Comparison of ENCODE assay signal across 14 cellular contexts in genomic region chr17:30421592-30421991, GRCh38. TPM values are rescaled to one million over a fixed set of nuclear protein-coding genes. Genes with fewer than 3 reads are reported as not detected.
A peak's percentile ranks its signal among the peaks of the same experiment; 100 is the strongest.
DNase-seq lines count a peak whose midpoint lies in the region; ATAC-seq, FAIRE-seq and TF ChIP-seq lines count a peak whose summit lies in the region.
"Had no signal": no experiment of that assay in that cellular context is flagged by ENCODE, and none has a peak within 500 bp of the region (broad histone marks: within the 10 kb centered on the region; RNA-seq: fewer than 3 reads in every experiment).

No MANE protein-coding gene starts in this region.

- H3K27me3 ChIP-seq in Caco-2 (replicated peaks; ENCODE audit: control insufficient read depth, insufficient read depth, low read length), result no peaks in the 10 kb centered on the region
- H3K27me3 ChIP-seq in neutrophil, result no peaks in the 10 kb centered on the region
- H3K27me3 ChIP-seq in lower lobe of right lung (ENCODE audit: low read depth), result no peaks in the 10 kb centered on the region
- H3K27me3 ChIP-seq: BLaER1 had no signal

- no TSS peak for BruUV-seq in Caco-2 (replicated peaks; lab: Mats Ljungman, UMichigan)

- H3K27me3 Mint-ChIP-seq in Caco-2 (ENCODE audit: insufficient read depth, unreplicated experiment), result no peaks in the 10 kb centered on the region

- H3K36me3 Mint-ChIP-seq in Caco-2 (ENCODE audit: insufficient read depth, unreplicated experiment), result peaks cover 41% of the 10 kb centered on the region

- ATAC-seq in SK-N-SH treated with all-trans-retinoic acid at 6 μM for 48 hours, result peak; percentile 67
- no peak for ATAC-seq in lower lobe of right lung
- ATAC-seq: HCT116 had no signal

- no peak overlapping the region for H3K4me3 Mint-ChIP-seq in Caco-2 (ENCODE audit: unreplicated experiment)

- FAIRE-seq in endometrium (lab: Jason Lieb, UNC), result peak; percentile 81
- FAIRE-seq: H54 had no signal

- intact Hi-C loops in Caco-2 (cut with micrococcal nuclease; ENCODE audit: unreplicated experiment), result no loop called here
- intact Hi-C loops in lower lobe of right lung (cut with DNase I), result no loop called here

- H3K36me3 ChIP-seq in Caco-2 (ENCODE audit: control insufficient read depth, insufficient read depth, low read length), result peaks cover 2% of the 10 kb centered on the region; the same call in 1 of the 2 replicates
- H3K36me3 ChIP-seq in neutrophil, result peaks cover 56% of the 10 kb centered on the region
- H3K36me3 ChIP-seq in lower lobe of right lung, result peaks cover 42% of the 10 kb centered on the region

- H3K9me3 Mint-ChIP-seq in Caco-2 (ENCODE audit: unreplicated experiment), result no peaks in the 10 kb centered on the region

- POLR2A ChIA-PET in Caco-2 (lab: Charles Lee), result interaction anchor here (0.6 to 1.2 kb wide), 2 partner anchors 77 to 1784 kb away, joined by 3 to 13 read pairs; no protein-coding TSS in a partner anchor

- DNase-seq in Caco-2 (no peak), 8988T (no peak), lower lobe of right lung (no peak), NCI-H748 (lab: John Stamatoyannopoulos, UW; ENCODE audit: unreplicated experiment) (no peak)
- DNase-seq: DND-41, GM23248, IMR-90, KBM-7 had no signal

- H3K27ac ChIP-seq in neutrophil (peak overlapping the region; percentile 66), lower lobe of right lung (no peak overlapping the region)
- H3K27ac ChIP-seq: BLaER1, GM23248 had no signal

- H3K27ac Mint-ChIP-seq in Caco-2 (ENCODE audit: unreplicated experiment), result peak overlapping the region; percentile 5

- CTCF ChIA-PET in Caco-2 (lab: Charles Lee), result interaction anchor here (0.6 kb wide), 1 partner anchor 55 kb away, joined by 3 read pairs; the partner anchor contains the start of gene GOSR1

- H3K9me3 ChIP-seq in Caco-2 (no peaks in the 10 kb centered on the region), neutrophil (no peaks in the 10 kb centered on the region), lower lobe of right lung (no peaks in the 10 kb centered on the region)
- H3K9me3 ChIP-seq: BLaER1 had no signal

- no peak for TF ChIP-seq CTCF in Caco-2 (IDR thresholded peaks at IDR 0.05; ENCODE audit: insufficient read depth in 1 of 2, low read depth in 1 of 2, low read length in 1 of 2, severe bottlenecking in 1 of 2, unreplicated experiment in 1 of 2)
- TF ChIP-seq CTCF in neutrophil (IDR thresholded peaks at IDR 0.05), result no peak
- no peak for TF ChIP-seq CTCF in lower lobe of right lung (IDR thresholded peaks at IDR 0.05)

- H3K4me3 ChIP-seq in Caco-2 (ENCODE audit: low read depth, low read length) (no peak overlapping the region), neutrophil (ENCODE audit: low read depth in 1 of 2, low read length in 1 of 2) (no peak overlapping the region), lower lobe of right lung (no peak overlapping the region)
- H3K4me3 ChIP-seq: BLaER1, GM23248 had no signal

- H3K4me1 Mint-ChIP-seq in Caco-2 (ENCODE audit: low read depth, unreplicated experiment), result peaks cover 19% of the 10 kb centered on the region

- H3K4me1 ChIP-seq in Caco-2, result peaks cover 19% of the 10 kb centered on the region
- peaks cover 31 to 35% of the 10 kb centered on the region in 2 experiments for H3K4me1 ChIP-seq in neutrophil (ENCODE audit: control insufficient read depth in 1 of 2, insufficient read depth in 1 of 2, low read depth in 1 of 2, low read length in 1 of 2)
- H3K4me1 ChIP-seq in lower lobe of right lung, result no peaks in the 10 kb centered on the region
- H3K4me1 ChIP-seq: BLaER1 had no signal

TF ChIP-seq in SK-N-SH treated with all-trans-retinoic acid at 6 μM for 48 hours, 23 proteins besides CTCF, POLR2A, EP300 and RAD21:
- TF ChIP-seq ISL1 (CRISPR knock-in tag; IDR thresholded peaks at IDR 0.05), result peak; percentile 31; the same call in 1 of the 2 replicates
- TF ChIP-seq BACH2 (CRISPR knock-in tag; IDR thresholded peaks at IDR 0.05; ENCODE audit: borderline replicate concordance), result no peak

RNA-seq across cellular contexts. Expression of gene CPD, which starts 42.9 kb away (rescaled TPM):
- total RNA-seq in Caco-2 (2022), result 127 and 149 TPM in 2 replicates
- 68.9 TPM for total RNA-seq in lower lobe of right lung

RNA-seq across cellular contexts. Expression of gene GOSR1, which starts 55.6 kb away (rescaled TPM):
- 78.3 and 86.5 TPM in 2 replicates for total RNA-seq in Caco-2 (2022)
- total RNA-seq in lower lobe of right lung, result 50.9 TPM
